8 cellular contexts compared by ENCODE assay signal in genomic region chr7:100177040-100178001, GRCh38. TPM values are rescaled to one million over a fixed set of nuclear protein-coding genes. Genes with fewer than 3 reads are reported as not detected.
DNase-seq lines count a peak whose midpoint lies in the region; ATAC-seq, FAIRE-seq and TF ChIP-seq lines count a peak whose summit lies in the region.

GPC2 (minus strand) TSS chr7:100177381; CDS start chr7:100177199, 182 bp downstream.
STAG3 (plus strand) TSS chr7:100177918; CDS start chr7:100180557, 2,639 bp downstream.

- peak; percentile 83 for ATAC-seq in GM18907 (IDR thresholded peaks at IDR 0.05; ENCODE audit: unreplicated experiment)
- peak; percentile 87 for ATAC-seq in HG03135 (IDR thresholded peaks at IDR 0.05; ENCODE audit: unreplicated experiment)

- CTCF ChIA-PET in AG04450 (lab: Charles Lee): interaction anchor here (0.5 to 3.4 kb wide), 4 partner anchors 12 to 46 kb away, joined by 3 to 20 read pairs (median 8); partner anchors contain the start of gene TRAPPC14

- POLR2A ChIA-PET in AG04450 (lab: Yijun Ruan, JAX): interaction anchor here (0.6 to 0.9 kb wide), 3 partner anchors 18 to 651 kb away, joined by 3 to 4 read pairs (median 4); partner anchors contain the start of gene LAMTOR4

- no peaks in the 10 kb centered on the region for H3K27me3 ChIP-seq in AG04450 (ENCODE audit: control insufficient read depth, insufficient read depth, low read length)
- no peaks in the 10 kb centered on the region for H3K27me3 ChIP-seq in WERI-Rb-1 (ENCODE audit: insufficient read depth, low read depth, severe bottlenecking)
- H3K27me3 ChIP-seq in bronchial epithelial cell (ENCODE audit: control insufficient read depth, insufficient read depth, low read length): no peaks in the 10 kb centered on the region
- H3K27me3 ChIP-seq in spleen (replicated peaks in 1 of 7): peaks cover 0 to 16% (median 0%) of the 10 kb centered on the region in 7 donors

- no peak for TF ChIP-seq CTCF in AG04450 (IDR thresholded peaks at IDR 0.05; ENCODE audit: low read depth, low read length)
- TF ChIP-seq CTCF in WERI-Rb-1 (IDR thresholded peaks at IDR 0.05; ENCODE audit: low read depth, low read length): no peak
- no peak for TF ChIP-seq CTCF in bronchial epithelial cell (IDR thresholded peaks at IDR 0.05; ENCODE audit: insufficient read depth, low read length, severe bottlenecking)
- no peak for TF ChIP-seq CTCF in spleen (IDR thresholded peaks at IDR 0.05 in 8 of 11, conservative IDR thresholded peaks at IDR 0.05 in 3 of 11)

- no peak for FAIRE-seq in bronchial epithelial cell (lab: Jason Lieb, UNC)

- H3K4me1 ChIP-seq in spleen: peaks cover 0 to 40% (median 18%) of the 10 kb centered on the region in 6 donors

- H3K4me3 ChIP-seq in AG04450 (ENCODE audit: low read depth, low read length) (peak within 1 kb of the TSS; percentile 92), WERI-Rb-1 (ENCODE audit: low read depth, low read length) (peak within 1 kb of the TSS; percentile 91), bronchial epithelial cell (ENCODE audit: low read depth, low read length) (peak within 1 kb of the TSS; percentile 51), spleen (peak within 1 kb of the TSS; percentile 41 to 71 (median 48))

- no peak for TF ChIP-seq POLR2A in spleen (IDR thresholded peaks at IDR 0.05)

- H3K9me3 ChIP-seq in AG04450 (ENCODE audit: control insufficient read depth, insufficient read depth, low read length): peaks cover 6% of the 10 kb centered on the region
- H3K9me3 ChIP-seq in WERI-Rb-1 (ENCODE audit: severe bottlenecking): peaks cover 3% of the 10 kb centered on the region
- H3K9me3 ChIP-seq in spleen: peaks cover 0 to 6% (median 0%) of the 10 kb centered on the region in 8 donors

- H3K27ac ChIP-seq in AG04450 (ENCODE audit: low read depth, low read length) (no peak within 1 kb of the TSS), WERI-Rb-1 (peak within 1 kb of the TSS; percentile 93), spleen (peak within 1 kb of the TSS in 6 of 8 donors; percentile 20 to 65 (median 44))

- intact Hi-C loops in spleen (cut with DNase I; ENCODE audit: low total_unique reads): no loop called here

- H3K36me3 ChIP-seq in WERI-Rb-1: peaks cover 28% of the 10 kb centered on the region
- no peaks in the 10 kb centered on the region for H3K36me3 ChIP-seq in bronchial epithelial cell (ENCODE audit: control insufficient read depth, insufficient read depth, low read length)
- no peaks in the 10 kb centered on the region for H3K36me3 ChIP-seq in spleen

- 5 to 8% (median 6%) methylated on average over 52 to 78 of the region's 78 CpGs for WGBS in spleen, 5 donors

- DNase-seq in AG04450 (ENCODE audit: low read depth, low spot score): peak; percentile 91
- DNase-seq in NCI-H2196 (lab: John Stamatoyannopoulos, UW; ENCODE audit: unreplicated experiment): peak; percentile 100
- peak; percentile 98 for DNase-seq in WERI-Rb-1
- DNase-seq in bronchial epithelial cell (ENCODE audit: low read depth): peak; percentile 86
- DNase-seq in inferior parietal cortex (ENCODE audit: extremely low spot score): peak; percentile 86
- DNase-seq in spleen: peak; percentile 97

RNA-seq across cellular contexts. Expression of gene GPC2, which starts in this region (rescaled TPM):
- 2.6 TPM in 2 replicates for polyA plus RNA-seq in AG04450 (2011; rRNA removed)
- 4.3 and 4.6 TPM in 2 replicates for polyA minus RNA-seq in AG04450 (2011; rRNA and poly(A)+ RNA removed)
- 1.0 and 1.3 TPM in 2 replicates for total RNA-seq in bronchial epithelial cell
- 1 to 10 TPM; 2.4 to 5.3 (median 4.5) TPM for total RNA-seq in spleen
- polyA plus RNA-seq in spleen: 1 to 10 TPM; 2.1 to 4.4 (median 4.2) TPM

RNA-seq across cellular contexts. Expression of gene STAG3, which starts in this region (rescaled TPM):
- polyA plus RNA-seq in AG04450 (2011; rRNA removed) (0.15 and 0.22 TPM in 2 replicates), spleen (100 to 1,000 TPM in 2 of 3 donors, 10 to 100 TPM in 1; 69.5 to 123 (median 104) TPM)
- 0.09 and 0.48 TPM in 2 replicates for polyA minus RNA-seq in AG04450 (2011; rRNA and poly(A)+ RNA removed)
- total RNA-seq in bronchial epithelial cell (under 0.01 and 0.13 TPM in 2 replicates), spleen (10 to 100 TPM in 5 of 7 donors, 1 to 10 TPM in 2; 8.0 to 59.6 (median 31.4) TPM)

Comparison
In these comparisons a context has a peak if more than half of its experiments do, and no peak if none do; other contexts are left out.
1. RNA of gene STAG3 (polyA plus RNA-seq): 69.5 to 123 TPM in spleen; 0.15 to 0.22 TPM in AG04450; every median in the first group is over 10 times any median in the second.
2. Peak in every context shown above with its lines, with median percentiles within 50 percentile points of each other: DNase-seq and H3K4me3 ChIP-seq.